Comparison of ENCODE assay signal across 19 cellular contexts in genomic region chr3:75042941-75043340, GRCh38.
"Had no signal": no experiment of that assay in that cellular context is flagged by ENCODE, and none has a peak within 500 bp of the region (broad histone marks: within the 10 kb centered on the region; RNA-seq: fewer than 3 reads in every experiment).

No MANE protein-coding gene starts in this region.

- H3K36me3 ChIP-seq: heart right ventricle, left lung, pancreas, sigmoid colon, upper lobe of left lung had no signal

- H3K4me1 Mint-ChIP-seq: naive B cell; stimulated activated naive CD8-positive, alpha-beta T cell treated with anti-CD3 and anti-CD28 coated beads, Interleukin-15, amount 100 ng/mL, for 72 hours had no signal

- H3K27ac ChIP-seq: epithelial cell of prostate, heart right ventricle, left lung, pancreas, sigmoid colon, upper lobe of left lung had no signal

- H3K4me1 ChIP-seq: heart right ventricle, left lung, pancreas, sigmoid colon, upper lobe of left lung had no signal

- ATAC-seq: heart right ventricle; left lung; pancreas; stimulated activated naive CD8-positive, alpha-beta T cell treated with anti-CD3 and anti-CD28 coated beads, Interleukin-15, amount 100 ng/mL, for 72 hours had no signal

- H3K27me3 ChIP-seq: heart right ventricle, left lung, pancreas, sigmoid colon, upper lobe of left lung had no signal

- DNase-seq: activated CD4-positive, CD25-positive, alpha-beta regulatory T cell treated with anti-CD3 and anti-CD28 coated beads, Interleukin-2, amount 50 U/mL, for 72 hours; activated naive CD4-positive, alpha-beta T cell treated with Interleukin-2 at 50 U/mL for 16 hours; anterior cingulate cortex; cerebellar nuclear complex; effector CD8-positive, alpha-beta T cell; foreskin melanocyte; heart right ventricle; kidney; left lung; mammary epithelial cell; naive B cell; pancreas; sigmoid colon; stimulated activated CD4-positive, alpha-beta T cell treated with anti-CD3 and anti-CD28 coated beads, Interleukin-1b, Interleukin-23, amount 100 ng/mL, for 48 hours; stimulated activated naive CD8-positive, alpha-beta T cell treated with anti-CD3 and anti-CD28 coated beads, Interleukin-15, amount 100 ng/mL, for 72 hours; T-helper 9 cell; upper lobe of left lung had no signal

- H3K27me3 Mint-ChIP-seq: naive B cell; stimulated activated naive CD8-positive, alpha-beta T cell treated with anti-CD3 and anti-CD28 coated beads, Interleukin-15, amount 100 ng/mL, for 72 hours had no signal

- H3K27ac Mint-ChIP-seq: activated T-helper 1 cell treated with anti-CD3 and anti-CD28 coated beads, Interleukin-12 subunit alpha, Interleukin-12 subunit beta, Interleukin-2, Interleukin-4 antibody, amounts not matched to agents 30 ng/mL and 10 ng/mL and 1 ng/mL, durations not matched to agents 14 hours and 24 hours and 36 hours; stimulated activated naive CD8-positive, alpha-beta T cell treated with anti-CD3 and anti-CD28 coated beads, Interleukin-15, amount 100 ng/mL, for 72 hours had no signal

- H3K4me3 ChIP-seq: heart right ventricle, left lung, pancreas, sigmoid colon, upper lobe of left lung had no signal

- H3K4me3 Mint-ChIP-seq: activated T-helper 1 cell treated with anti-CD3 and anti-CD28 coated beads, Interleukin-12 subunit alpha, Interleukin-12 subunit beta, Interleukin-2, Interleukin-4 antibody, amounts not matched to agents 30 ng/mL and 10 ng/mL and 1 ng/mL, durations not matched to agents 14 hours and 24 hours and 36 hours; naive B cell; stimulated activated naive CD8-positive, alpha-beta T cell treated with anti-CD3 and anti-CD28 coated beads, Interleukin-15, amount 100 ng/mL, for 72 hours had no signal

- H3K9me3 ChIP-seq: pancreas had no signal

- H3K36me3 Mint-ChIP-seq: naive B cell had no signal
